ENCODE assay signal across 21 cellular contexts in the genomic region with DNA sequence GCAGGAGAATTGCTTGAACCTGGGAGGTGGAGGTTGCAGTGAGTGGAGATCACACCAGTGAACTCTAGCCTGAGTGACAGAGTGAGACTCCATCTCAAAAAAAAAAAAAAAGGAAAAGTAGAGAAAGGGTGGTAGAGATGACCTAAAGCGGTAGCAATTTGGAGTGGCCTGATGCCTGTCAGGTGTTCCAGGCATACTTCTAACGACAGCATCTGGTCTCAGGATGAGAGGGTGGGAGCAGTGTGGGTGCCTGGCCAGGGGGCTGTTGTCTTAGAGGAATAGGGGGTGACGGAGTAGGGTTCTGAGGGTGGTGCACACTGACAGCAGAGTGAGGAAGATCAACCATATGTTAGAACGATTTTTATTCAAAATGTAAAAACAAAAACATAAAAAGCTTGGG. TPM values are rescaled to one million over a fixed set of nuclear protein-coding genes. Genes with fewer than 3 reads are reported as not detected.
DNase-seq lines count a peak whose midpoint lies in the region; ATAC-seq and TF ChIP-seq lines count a peak whose summit lies in the region.
"Had no signal": no experiment of that assay in that cellular context is flagged by ENCODE, and none has a peak within 500 bp of the region (broad histone marks: within the 10 kb centered on the region; RNA-seq: fewer than 3 reads in every experiment).

No MANE protein-coding gene starts in this region.

- intact Hi-C loops in Calu3 (cut with micrococcal nuclease; ENCODE audit: unreplicated experiment): no loop called here
- intact Hi-C loops in dorsolateral prefrontal cortex (cut with DNase I): no loop called here

- no TSS peak for BruUV-seq in Calu3 (replicated peaks; lab: Mats Ljungman, UMichigan)

- no peak for TF ChIP-seq CTCF in Calu3 (IDR thresholded peaks at IDR 0.05; ENCODE audit: unreplicated experiment)
- TF ChIP-seq CTCF in nephron (IDR thresholded peaks at IDR 0.05; ENCODE audit: unreplicated experiment in 3 of 3): no peak
- no peak for TF ChIP-seq CTCF in type B pancreatic cell (conservative IDR thresholded peaks at IDR 0.05)
- no peak for TF ChIP-seq CTCF in dorsolateral prefrontal cortex (IDR thresholded peaks at IDR 0.05 in 54 of 56, conservative IDR thresholded peaks at IDR 0.05 in 2 of 56; ENCODE audit: low read depth in 1 of 56, partially characterized antibody in 56 of 56)

- peak overlapping the region; percentile 48 for H3K27ac Mint-ChIP-seq in Calu3 (ENCODE audit: unreplicated experiment)
- peak overlapping the region; percentile 54 for H3K27ac Mint-ChIP-seq in activated T-helper 17 cell treated with anti-CD3 and anti-CD28 coated beads, Interleukin-2, amount 50 U/mL, for 72 hours
- H3K27ac Mint-ChIP-seq in nephron: peak overlapping the region in 2 of 3 experiments; percentile 10 to 49
- H3K27ac Mint-ChIP-seq in type B pancreatic cell: peak overlapping the region; percentile 27
- H3K27ac Mint-ChIP-seq: B cell had no signal

- H3K9me3 Mint-ChIP-seq in Calu3 (ENCODE audit: low read depth, unreplicated experiment): no peaks in the 10 kb centered on the region
- H3K9me3 Mint-ChIP-seq in activated T-helper 17 cell treated with anti-CD3 and anti-CD28 coated beads, Interleukin-2, amount 50 U/mL, for 72 hours: no peaks in the 10 kb centered on the region
- no peaks in the 10 kb centered on the region for H3K9me3 Mint-ChIP-seq in nephron
- H3K9me3 Mint-ChIP-seq in type B pancreatic cell: no peaks in the 10 kb centered on the region
- H3K9me3 Mint-ChIP-seq: CD14-positive monocyte had no signal

- H3K27me3 ChIP-seq in dorsolateral prefrontal cortex: no peaks in the 10 kb centered on the region

- H3K4me3 ChIP-seq in dorsolateral prefrontal cortex: no peak overlapping the region
- H3K4me3 ChIP-seq: K562 had no signal

- no peak for DNase-seq in Calu3
- DNase-seq in type B pancreatic cell (ENCODE audit: extremely low spot score, unreplicated experiment): no peak
- DNase-seq in dorsolateral prefrontal cortex: no peak
- DNase-seq: EL, GF-D8, H7, NCI-H1092 treated with DMSO at 0.1 percent for 48 hours, NCI-H1436 treated with DMSO at 0.1 percent for 48 hours, NCI-H1930, NCI-H226, NCI-H524, NCI-H82 had no signal

- H3K4me3 Mint-ChIP-seq in Calu3 (ENCODE audit: low read depth, unreplicated experiment) (no peak overlapping the region), nephron (no peak overlapping the region), type B pancreatic cell (no peak overlapping the region)
- no peak overlapping the region for H3K4me3 Mint-ChIP-seq in activated T-helper 17 cell treated with anti-CD3 and anti-CD28 coated beads, Interleukin-2, amount 50 U/mL, for 72 hours
- H3K4me3 Mint-ChIP-seq: B cell, CD14-positive monocyte had no signal

- no peak overlapping the region for H3K27ac ChIP-seq in dorsolateral prefrontal cortex
- H3K27ac ChIP-seq: HL-60 had no signal

- no peak for ATAC-seq in activated T-helper 17 cell treated with anti-CD3 and anti-CD28 coated beads, Interleukin-2, amount 50 U/mL, for 72 hours (replicated peaks)
- ATAC-seq in GM19023 (IDR thresholded peaks at IDR 0.05; ENCODE audit: unreplicated experiment) (no peak), GM21367 (IDR thresholded peaks at IDR 0.05; ENCODE audit: unreplicated experiment) (no peak)
- ATAC-seq: K562, Right ventricle myocardium inferior had no signal

- H3K4me1 Mint-ChIP-seq in Calu3 (ENCODE audit: low read depth, unreplicated experiment): peaks cover 47% of the 10 kb centered on the region
- peaks cover 10% of the 10 kb centered on the region for H3K4me1 Mint-ChIP-seq in activated T-helper 17 cell treated with anti-CD3 and anti-CD28 coated beads, Interleukin-2, amount 50 U/mL, for 72 hours
- peaks cover 25% of the 10 kb centered on the region for H3K4me1 Mint-ChIP-seq in nephron
- peaks cover 25% of the 10 kb centered on the region for H3K4me1 Mint-ChIP-seq in type B pancreatic cell (ENCODE audit: unreplicated experiment)

- CTCF ChIA-PET in Calu3 (lab: Charles Lee): interaction anchor here (1.4 kb wide), 1 partner anchor 15 kb away, joined by 3 read pairs; no protein-coding TSS in a partner anchor

- H3K27me3 Mint-ChIP-seq in Calu3 (ENCODE audit: unreplicated experiment) (no peaks in the 10 kb centered on the region), nephron (ENCODE audit: low read depth) (no peaks in the 10 kb centered on the region), type B pancreatic cell (no peaks in the 10 kb centered on the region)
- no peaks in the 10 kb centered on the region for H3K27me3 Mint-ChIP-seq in activated T-helper 17 cell treated with anti-CD3 and anti-CD28 coated beads, Interleukin-2, amount 50 U/mL, for 72 hours
- H3K27me3 Mint-ChIP-seq: B cell had no signal

- H3K36me3 Mint-ChIP-seq in Calu3 (ENCODE audit: insufficient read depth, unreplicated experiment) (no peaks in the 10 kb centered on the region), nephron (ENCODE audit: low read depth) (no peaks in the 10 kb centered on the region), type B pancreatic cell (no peaks in the 10 kb centered on the region)
- no peaks in the 10 kb centered on the region for H3K36me3 Mint-ChIP-seq in activated T-helper 17 cell treated with anti-CD3 and anti-CD28 coated beads, Interleukin-2, amount 50 U/mL, for 72 hours (ENCODE audit: low read depth)

RNA-seq across cellular contexts. Expression of gene ZNF236, which starts 21.8 kb away (rescaled TPM):
- total RNA-seq in Calu3 (2022) (19.3 and 22.2 TPM in 2 replicates), type B pancreatic cell (ENCODE audit: low replicate concordance) (14.3 and 20.2 TPM in 2 replicates), dorsolateral prefrontal cortex (10 to 100 TPM; 29.4 to 62.0 (median 40.2) TPM)
- 10 to 100 TPM; 19.3 to 20.1 TPM for total RNA-seq in activated T-helper 17 cell treated with anti-CD3 and anti-CD28 coated beads, Interleukin-2, amount 50 U/mL, for 72 hours
